Comparison of ENCODE assay signal across 15 cellular contexts in the genomic region with DNA sequence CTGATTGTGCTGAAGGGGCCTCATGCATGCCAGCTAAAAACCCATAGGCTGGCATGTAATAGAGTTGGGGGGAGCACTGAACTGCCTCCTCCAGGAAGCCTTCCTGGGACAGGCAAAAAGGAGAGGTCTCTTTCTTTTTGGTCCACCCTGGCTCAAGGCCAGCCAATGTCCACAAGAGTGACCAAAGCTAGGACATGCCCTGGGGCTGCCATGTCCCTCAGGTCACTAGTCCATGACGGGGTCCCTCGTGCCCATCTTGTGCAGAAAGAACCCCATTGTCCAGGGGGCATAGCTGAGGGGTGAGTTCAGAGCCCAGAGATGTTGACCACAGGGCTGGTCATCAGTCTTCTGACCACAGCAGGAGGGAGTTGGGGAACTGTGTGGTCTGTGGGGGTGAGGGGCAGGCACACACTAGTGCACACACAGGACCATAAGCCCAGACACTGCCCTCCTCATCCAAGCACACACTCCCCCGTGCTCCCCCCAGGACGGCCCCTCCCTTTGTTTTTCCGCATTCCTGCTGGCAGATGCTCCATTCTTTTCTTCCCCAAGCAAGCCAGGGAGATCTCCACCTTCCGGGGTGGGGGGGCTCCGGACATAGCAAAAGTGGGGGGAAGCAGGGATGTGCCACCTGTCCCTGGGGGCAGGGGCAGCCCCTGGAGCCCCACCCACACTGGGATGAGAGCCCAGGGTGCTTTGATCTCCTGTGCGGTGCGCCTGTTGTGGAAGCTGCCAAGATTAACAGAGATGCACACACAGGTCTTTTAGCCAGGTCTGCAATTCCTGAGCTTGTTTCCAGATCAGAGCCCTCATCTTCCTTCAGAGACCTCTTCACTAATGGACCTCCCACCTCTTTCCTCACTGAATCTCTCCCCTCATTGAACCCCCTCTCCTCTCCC. TPM values are rescaled to one million over a fixed set of nuclear protein-coding genes. Genes with fewer than 3 reads are reported as not detected.
DNase-seq lines count a peak whose midpoint lies in the region; ATAC-seq, FAIRE-seq and TF ChIP-seq lines count a peak whose summit lies in the region.
"Had no signal": no experiment of that assay in that cellular context is flagged by ENCODE, and none has a peak within 500 bp of the region (broad histone marks: within the 10 kb centered on the region; RNA-seq: fewer than 3 reads in every experiment).

No MANE protein-coding gene starts in this region.

- TF ChIP-seq CTCF in A549 (IDR thresholded peaks at IDR 0.05): no peak

- no peak for TF ChIP-seq POLR2A in A549 (IDR thresholded peaks at IDR 0.05; ENCODE audit: low read length)

- no peaks in the 10 kb centered on the region for H4K20me1 ChIP-seq in GM23248 (ENCODE audit: insufficient read depth)

- H3K4me2 ChIP-seq in A549 (no peak overlapping the region), GM23248 (ENCODE audit: unreplicated experiment) (no peak overlapping the region)

- H3K27me3 ChIP-seq in GM23248 (replicated peaks; ENCODE audit: insufficient read depth) (peaks cover 38% of the 10 kb centered on the region), HAP-1 (ENCODE audit: low read depth) (peaks cover 6% of the 10 kb centered on the region; the same call in 1 of the 2 replicates)
- H3K27me3 ChIP-seq: BE2C, body of pancreas had no signal

- H3F3A ChIP-seq in GM23248 (ENCODE audit: insufficient read depth): no peaks in the 10 kb centered on the region

- TF ChIP-seq EP300 in A549 (IDR thresholded peaks at IDR 0.05): no peak

- no peak for TF ChIP-seq RAD21 in A549 (conservative IDR thresholded peaks at IDR 0.05 in 1 of 2, IDR thresholded peaks at IDR 0.05 in 1 of 2)

- H3K4me1 ChIP-seq in A549: no peaks in the 10 kb centered on the region
- peaks cover 7% of the 10 kb centered on the region; the same call in 1 of the 2 replicates for H3K4me1 ChIP-seq in GM23248 (ENCODE audit: insufficient read depth)
- H3K4me1 ChIP-seq in HAP-1: no peaks in the 10 kb centered on the region
- H3K4me1 ChIP-seq: body of pancreas, psoas muscle had no signal

- CTCF ChIA-PET in A549 (lab: Yijun Ruan, JAX): interaction anchor here (0.6 to 17.3 kb wide), 8 partner anchors 16 to 356 kb away, joined by 3 to 317 read pairs (median 4); no protein-coding TSS in a partner anchor

- no peaks in the 10 kb centered on the region for H3K79me2 ChIP-seq in GM23248 (ENCODE audit: insufficient read depth)

- WGBS in A549 (ENCODE audit: missing lambda C conversion rate): 33% methylated on average over 5 of the region's 9 CpGs
- WGBS in GM23248 (ENCODE audit: low coverage in 1 of 2, low lambda C conversion rate in 2 of 2, missing lambda C conversion rate in 2 of 2), 2 experiments: 12 to 38% methylated on average over 7 to 9 of the region's 9 CpGs

- H3K9me2 ChIP-seq in GM23248 (ENCODE audit: insufficient read depth): no peaks in the 10 kb centered on the region

- FAIRE-seq in A549 (lab: Jason Lieb, UNC): no peak

- no peak overlapping the region for H3K27ac ChIP-seq in A549
- H3K27ac ChIP-seq in GM23248: no peak overlapping the region
- H3K27ac ChIP-seq: body of pancreas, psoas muscle had no signal

- POLR2A ChIA-PET in A549 (lab: Yijun Ruan, JAX): no interaction called here

- ATAC-seq in A549 (no peak), GM18861 (IDR thresholded peaks at IDR 0.05; ENCODE audit: unreplicated experiment) (no peak)
- ATAC-seq: body of pancreas, PC-3, psoas muscle, T-helper 17 cell had no signal

- no peaks in the 10 kb centered on the region for H3K36me3 ChIP-seq in GM23248 (ENCODE audit: low read depth)
- H3K36me3 ChIP-seq in HAP-1 (replicated peaks): no peaks in the 10 kb centered on the region
- H3K36me3 ChIP-seq: BE2C had no signal

- H3K9ac ChIP-seq in GM23248: no peak overlapping the region

- no peaks in the 10 kb centered on the region for H3K9me3 ChIP-seq in A549
- H3K9me3 ChIP-seq in GM23248 (ENCODE audit: low read depth): no peaks in the 10 kb centered on the region
- H3K9me3 ChIP-seq in HAP-1: no peaks in the 10 kb centered on the region
- H3K9me3 ChIP-seq: BE2C, body of pancreas, psoas muscle had no signal

- DNase-seq in A549 (ENCODE audit: low read depth in 1 of 2, low spot score in 1 of 2) (no peak), GM23248 (peak; percentile 29), SW480 (ENCODE audit: low spot score) (peak; percentile 90), left kidney (ENCODE audit: low read depth, low spot score) (peak; percentile 55), SIG-M5 treated with dmso at 0.1 percent for 504 hours (lab: John Stamatoyannopoulos, UW; ENCODE audit: unreplicated experiment) (no peak), HAP-1 (ENCODE audit: low spot score in 2 of 2) (no peak)
- no peak for DNase-seq in activated CD4-positive, alpha-beta T cell treated with anti-CD3 and anti-CD28 coated beads, Interleukin-2, amount 50 U/mL, for 48 hours
- DNase-seq: activated CD4-positive, alpha-beta T cell treated with anti-CD3 and anti-CD28 coated beads, Interleukin-2, amount 10 ng/mL, durations not matched to agents 24 days and 14 days; BE2C; body of pancreas; effector CD8-positive, alpha-beta T cell; PC-3; psoas muscle had no signal

- in situ Hi-C loops in GM23248 (cut with MboI) (loop anchor here (5.0 kb wide), 1 partner anchor 107 kb away; no protein-coding TSS in a partner anchor), HAP-1 (cut with MboI; ENCODE audit: low sequenced_read_pairs) (loop anchor here (10.0 kb wide), 1 partner anchor 115 kb away; no protein-coding TSS in a partner anchor)

- no peak overlapping the region for H2AFZ ChIP-seq in GM23248

- H3K4me3 ChIP-seq in A549 (no peak overlapping the region), GM23248 (no peak overlapping the region), HAP-1 (no peak overlapping the region)
- H3K4me3 ChIP-seq: body of pancreas, psoas muscle had no signal

TF ChIP-seq in A549, 52 proteins besides CTCF, POLR2A, EP300 and RAD21:
- TF ChIP-seq ZFP36 (IDR thresholded peaks at IDR 0.05; ENCODE audit: borderline replicate concordance, partially characterized antibody) (peak; percentile 22), CEBPB (IDR thresholded peaks at IDR 0.05) (no peak)
TF ChIP-seq in A549: peak in this region for 1.

RNA-seq across cellular contexts. Expression of gene PHB1, which starts 25.2 kb away (rescaled TPM):
- polyA plus RNA-seq in A549 (2011; rRNA removed): 480 and 556 TPM in 2 replicates
- 819 and 950 TPM in 2 replicates for polyA plus RNA-seq in A549 (2012; cell fraction: cytosol; rRNA removed)
- 522 and 661 TPM in 2 replicates for polyA plus RNA-seq in A549 (2012; cell fraction: nucleus; rRNA removed)
- 410 to 432 TPM (median 416 TPM) in 3 replicates for polyA plus RNA-seq in A549 (2017; fragmentation: RNase III; extraction: RNeasy Plus Mini Kit Qiagen cat#74134 plus additional on column Dnase treatment)
- 595 and 645 TPM in 2 replicates for polyA minus RNA-seq in A549 (2011; rRNA and poly(A)+ RNA removed)
- total RNA-seq in GM23248 (2014; rRNA removed; shearing (Covaris generic)): 85.4 and 107 TPM in 2 replicates
- 177 and 191 TPM in 2 replicates for polyA plus RNA-seq in GM23248 (2016; fragmentation: Nextera tagmentation; extraction: Ambion mirVana)

RNA-seq across cellular contexts. Expression of gene NGFR, which starts 55.2 kb away (rescaled TPM):
- 0.09 and 0.18 TPM in 2 replicates for polyA plus RNA-seq in A549 (2011; rRNA removed)
- polyA plus RNA-seq in A549 (2012; cell fraction: cytosol; rRNA removed): 0.19 and 0.21 TPM in 2 replicates
- 0.20 and 0.21 TPM in 2 replicates for polyA plus RNA-seq in A549 (2012; cell fraction: nucleus; rRNA removed)
- 0.12 to 0.14 TPM (median 0.13 TPM) in 3 replicates for polyA plus RNA-seq in A549 (2017; fragmentation: RNase III; extraction: RNeasy Plus Mini Kit Qiagen cat#74134 plus additional on column Dnase treatment)
- polyA minus RNA-seq in A549 (2011; rRNA and poly(A)+ RNA removed): not detected in 2 replicates
- 0.25 and 0.43 TPM in 2 replicates for total RNA-seq in GM23248 (2014; rRNA removed; shearing (Covaris generic))
- 0.60 and 0.81 TPM in 2 replicates for polyA plus RNA-seq in GM23248 (2016; fragmentation: Nextera tagmentation; extraction: Ambion mirVana)
- total RNA-seq: activated CD4-positive, alpha-beta T cell treated with anti-CD3 and anti-CD28 coated beads, Interleukin-2, amount 10 ng/mL, durations not matched to agents 24 days and 14 days; PC-3 had no signal

Comparison
In these comparisons a context has a peak if more than half of its experiments do, and no peak if none do; other contexts are left out.
1. DNase-seq: peak in GM23248 (single experiment), SW480 (single experiment) and left kidney (single experiment); none in A549 (0 of 2), SIG-M5 treated with dmso at 0.1 percent for 504 hours (single experiment), activated CD4-positive, alpha-beta T cell treated with anti-CD3 and anti-CD28 coated beads, Interleukin-2, amount 50 U/mL, for 48 hours (0 of 2) and HAP-1 (0 of 2).